ENCODE assay signal across 8 cellular contexts in genomic region chr19:49890349-49891311, GRCh38. TPM values are rescaled to one million over a fixed set of nuclear protein-coding genes. Genes with fewer than 3 reads are reported as not detected.
A peak's percentile ranks its signal among the peaks of the same experiment; 100 is the strongest.
DNase-seq lines count a peak whose midpoint lies in the region; ATAC-seq and TF ChIP-seq lines count a peak whose summit lies in the region.

No MANE protein-coding gene starts in this region.

- H3K4me1 Mint-ChIP-seq in WTC11: peaks cover 11% of the 10 kb centered on the region
- H3K4me1 Mint-ChIP-seq in chondrocyte (ENCODE audit: low read depth): peaks cover 2% of the 10 kb centered on the region
- peaks cover 0 to 19% (median 3%) of the 10 kb centered on the region in 7 donors for H3K4me1 Mint-ChIP-seq in naive thymus-derived CD4-positive, alpha-beta T cell
- H3K4me1 Mint-ChIP-seq in stimulated activated naive CD8-positive, alpha-beta T cell treated with anti-CD3 and anti-CD28 coated beads, Interleukin-15, amount 100 ng/mL, for 72 hours: peaks cover 60% of the 10 kb centered on the region

- H3K36me3 Mint-ChIP-seq in WTC11 (peaks cover 19% of the 10 kb centered on the region), chondrocyte (ENCODE audit: low read depth) (peaks cover 3% of the 10 kb centered on the region)
- H3K36me3 Mint-ChIP-seq in naive thymus-derived CD4-positive, alpha-beta T cell: peaks cover 0 to 6% (median 0%) of the 10 kb centered on the region in 5 donors

- CTCF ChIA-PET in WTC11 (lab: Charles Lee): interaction anchor here (0.8 to 2.5 kb wide), 25 partner anchors 9 to 173 kb away, joined by 3 to 18 read pairs (median 5); partner anchors contain the start of genes AKT1S1, ATF5, FUZ and NUP62
- CTCF ChIA-PET in naive thymus-derived CD4-positive, alpha-beta T cell (lab: Charles Lee): interaction anchor here (0.6 to 1.2 kb wide), 3 partner anchors 9 to 565 kb away, joined by 3 read pairs; no protein-coding TSS in a partner anchor

- H3K4me3 ChIP-seq in naive thymus-derived CD4-positive, alpha-beta T cell (ENCODE audit: low read length): peak overlapping the region; percentile 69

- ATAC-seq in WTC11: peak; percentile 75
- ATAC-seq in naive thymus-derived CD4-positive, alpha-beta T cell: peak; percentile 86
- ATAC-seq in stimulated activated naive CD8-positive, alpha-beta T cell treated with anti-CD3 and anti-CD28 coated beads, Interleukin-15, amount 100 ng/mL, for 72 hours: peak; percentile 68
- ATAC-seq in HG03039 (IDR thresholded peaks at IDR 0.05; ENCODE audit: unreplicated experiment): no peak

- POLR2A ChIA-PET in WTC11 (lab: Charles Lee): interaction anchor here (0.9 to 2.4 kb wide), 3 partner anchors 13 to 39 kb away, joined by 6 to 13 read pairs (median 11); partner anchors contain the start of genes AKT1S1, ATF5, NUP62 and TBC1D17
- POLR2A ChIA-PET in naive thymus-derived CD4-positive, alpha-beta T cell (lab: Charles Lee): interaction anchor here (1.0 to 1.5 kb wide), 2 partner anchors 14 to 38 kb away, joined by 6 read pairs; partner anchors contain the start of genes AKT1S1, ATF5, NUP62 and TBC1D17

- peaks cover 0 to 5% (median 0%) of the 10 kb centered on the region in 3 experiments for H3K36me3 ChIP-seq in naive thymus-derived CD4-positive, alpha-beta T cell (ENCODE audit: control insufficient read depth in 2 of 3, insufficient read depth in 3 of 3, low read length in 3 of 3)

- peak overlapping the region; percentile 95; the same call in 1 of the 2 replicates for H3K27ac Mint-ChIP-seq in WTC11
- H3K27ac Mint-ChIP-seq in chondrocyte (ENCODE audit: unreplicated experiment): no peak overlapping the region
- H3K27ac Mint-ChIP-seq in naive thymus-derived CD4-positive, alpha-beta T cell: peak overlapping the region in 5 of 9 donors; percentile 25 to 79 (median 51)
- no peak overlapping the region for H3K27ac Mint-ChIP-seq in stimulated activated naive CD8-positive, alpha-beta T cell treated with anti-CD3 and anti-CD28 coated beads, Interleukin-15, amount 100 ng/mL, for 72 hours

- no peaks in the 10 kb centered on the region for H3K9me3 ChIP-seq in naive thymus-derived CD4-positive, alpha-beta T cell (ENCODE audit: control insufficient read depth in 2 of 3, low read length in 3 of 3)

- TF ChIP-seq CTCF in WTC11 (IDR thresholded peaks at IDR 0.05) (peak; percentile 23; the same call in 1 of the 2 replicates), chondrocyte (IDR thresholded peaks at IDR 0.05) (peak; percentile 58)

- peak overlapping the region; percentile 73 for H3K4me3 Mint-ChIP-seq in WTC11
- H3K4me3 Mint-ChIP-seq in chondrocyte (ENCODE audit: unreplicated experiment): peak overlapping the region; percentile 59
- H3K4me3 Mint-ChIP-seq in naive thymus-derived CD4-positive, alpha-beta T cell: peak overlapping the region; percentile 70 to 84 (median 79)
- peak overlapping the region; percentile 75 to 84 for H3K4me3 Mint-ChIP-seq in stimulated activated naive CD8-positive, alpha-beta T cell treated with anti-CD3 and anti-CD28 coated beads, Interleukin-15, amount 100 ng/mL, for 72 hours

- intact Hi-C loops in naive thymus-derived CD4-positive, alpha-beta T cell (cut with micrococcal nuclease): loop anchor here (1.0 to 5.0 kb wide), 5 partner anchors 13 to 173 kb away; partner anchors contain the start of genes AKT1S1 (in 2 of the 2), TBC1D17 (in 2 of the 2), ATF5 (in 1 of the 2) and FUZ (in 1 of the 2)

- H3K27ac ChIP-seq in naive thymus-derived CD4-positive, alpha-beta T cell (ENCODE audit: low read depth, low read length): no peak overlapping the region

- peaks cover 47% of the 10 kb centered on the region for H3K27me3 Mint-ChIP-seq in WTC11 (ENCODE audit: low read depth)
- H3K27me3 Mint-ChIP-seq in chondrocyte (ENCODE audit: low read depth): peaks cover 10% of the 10 kb centered on the region
- no peaks in the 10 kb centered on the region for H3K27me3 Mint-ChIP-seq in naive thymus-derived CD4-positive, alpha-beta T cell
- H3K27me3 Mint-ChIP-seq in stimulated activated naive CD8-positive, alpha-beta T cell treated with anti-CD3 and anti-CD28 coated beads, Interleukin-15, amount 100 ng/mL, for 72 hours: no peaks in the 10 kb centered on the region

- peaks cover 0 to 5% of the 10 kb centered on the region in 2 donors for H3K4me1 ChIP-seq in naive thymus-derived CD4-positive, alpha-beta T cell (ENCODE audit: control insufficient read depth in 2 of 2, insufficient read depth in 2 of 2, low read length in 2 of 2)

- H3K9me3 Mint-ChIP-seq in WTC11 (no peaks in the 10 kb centered on the region), chondrocyte (ENCODE audit: low read depth) (no peaks in the 10 kb centered on the region)
- no peaks in the 10 kb centered on the region for H3K9me3 Mint-ChIP-seq in naive thymus-derived CD4-positive, alpha-beta T cell
- no peaks in the 10 kb centered on the region for H3K9me3 Mint-ChIP-seq in stimulated activated naive CD8-positive, alpha-beta T cell treated with anti-CD3 and anti-CD28 coated beads, Interleukin-15, amount 100 ng/mL, for 72 hours

- no peaks in the 10 kb centered on the region for H3K27me3 ChIP-seq in naive thymus-derived CD4-positive, alpha-beta T cell (ENCODE audit: control insufficient read depth in 2 of 2, insufficient read depth in 2 of 2, low read length in 2 of 2)

- peak; percentile 66 for DNase-seq in DMS 273 (lab: John Stamatoyannopoulos, UW; ENCODE audit: unreplicated experiment)
- no peak for DNase-seq in DMS 273 treated with DMSO at 0.1 percent for 48 hours (lab: John Stamatoyannopoulos, UW)
- DNase-seq in WTC11 (ENCODE audit: low spot score): peak; percentile 85
- no peak for DNase-seq in chondrocyte (ENCODE audit: low spot score)
- peak in 7 of 9 donors; percentile 38 to 64 (median 48) for DNase-seq in naive thymus-derived CD4-positive, alpha-beta T cell
- DNase-seq in stimulated activated naive CD8-positive, alpha-beta T cell treated with anti-CD3 and anti-CD28 coated beads, Interleukin-15, amount 100 ng/mL, for 72 hours: peak in 1 of 2 donors; percentile 55
- DNase-seq in UCSD-AML1 (lab: John Stamatoyannopoulos, UW; ENCODE audit: unreplicated experiment): no peak

TF ChIP-seq in WTC11, 78 proteins besides CTCF, POLR2A, EP300 and RAD21 (continues in another document):
- TF ChIP-seq, protein P1, sequence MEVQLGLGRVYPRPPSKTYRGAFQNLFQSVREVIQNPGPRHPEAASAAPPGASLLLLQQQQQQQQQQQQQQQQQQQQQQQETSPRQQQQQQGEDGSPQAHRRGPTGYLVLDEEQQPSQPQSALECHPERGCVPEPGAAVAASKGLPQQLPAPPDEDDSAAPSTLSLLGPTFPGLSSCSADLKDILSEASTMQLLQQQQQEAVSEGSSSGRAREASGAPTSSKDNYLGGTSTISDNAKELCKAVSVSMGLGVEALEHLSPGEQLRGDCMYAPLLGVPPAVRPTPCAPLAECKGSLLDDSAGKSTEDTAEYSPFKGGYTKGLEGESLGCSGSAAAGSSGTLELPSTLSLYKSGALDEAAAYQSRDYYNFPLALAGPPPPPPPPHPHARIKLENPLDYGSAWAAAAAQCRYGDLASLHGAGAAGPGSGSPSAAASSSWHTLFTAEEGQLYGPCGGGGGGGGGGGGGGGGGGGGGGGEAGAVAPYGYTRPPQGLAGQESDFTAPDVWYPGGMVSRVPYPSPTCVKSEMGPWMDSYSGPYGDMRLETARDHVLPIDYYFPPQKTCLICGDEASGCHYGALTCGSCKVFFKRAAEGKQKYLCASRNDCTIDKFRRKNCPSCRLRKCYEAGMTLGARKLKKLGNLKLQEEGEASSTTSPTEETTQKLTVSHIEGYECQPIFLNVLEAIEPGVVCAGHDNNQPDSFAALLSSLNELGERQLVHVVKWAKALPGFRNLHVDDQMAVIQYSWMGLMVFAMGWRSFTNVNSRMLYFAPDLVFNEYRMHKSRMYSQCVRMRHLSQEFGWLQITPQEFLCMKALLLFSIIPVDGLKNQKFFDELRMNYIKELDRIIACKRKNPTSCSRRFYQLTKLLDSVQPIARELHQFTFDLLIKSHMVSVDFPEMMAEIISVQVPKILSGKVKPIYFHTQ (CRISPR knock-in tag; IDR thresholded peaks at IDR 0.05): no peak
- TF ChIP-seq MXD4 (CRISPR knock-in tag; IDR thresholded peaks at IDR 0.05; ENCODE audit: borderline replicate concordance) (no peak), IRF2 (CRISPR knock-in tag; IDR thresholded peaks at IDR 0.05; ENCODE audit: borderline replicate concordance, low read depth) (no peak; the same call in none of the 2 replicates), FOXP1 (CRISPR knock-in tag; IDR thresholded peaks at IDR 0.05; ENCODE audit: borderline replicate concordance) (peak; percentile 90; the same call in 1 of the 2 replicates), JAZF1 (CRISPR knock-in tag; IDR thresholded peaks at IDR 0.05) (no peak), GTF2I (CRISPR knock-in tag; conservative IDR thresholded peaks at IDR 0.05) (no peak)
- TF ChIP-seq, protein P2, sequence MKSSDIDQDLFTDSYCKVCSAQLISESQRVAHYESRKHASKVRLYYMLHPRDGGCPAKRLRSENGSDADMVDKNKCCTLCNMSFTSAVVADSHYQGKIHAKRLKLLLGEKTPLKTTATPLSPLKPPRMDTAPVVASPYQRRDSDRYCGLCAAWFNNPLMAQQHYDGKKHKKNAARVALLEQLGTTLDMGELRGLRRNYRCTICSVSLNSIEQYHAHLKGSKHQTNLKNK (CRISPR knock-in tag; IDR thresholded peaks at IDR 0.05): no peak

RNA-seq across cellular contexts. Expression of gene IL4I1, which starts 6.1 kb away (rescaled TPM):
- 0.83 to 1.4 TPM (median 0.99 TPM) in 3 replicates for total RNA-seq in WTC11 (2021)
- total RNA-seq in chondrocyte: 0.17 TPM in 1 of 3 replicates, not detected in the others
- 1 to 10 TPM; 1.2 to 6.8 (median 1.9) TPM for total RNA-seq in naive thymus-derived CD4-positive, alpha-beta T cell
- not detected for polyA plus RNA-seq in naive thymus-derived CD4-positive, alpha-beta T cell

RNA-seq across cellular contexts. Expression of gene TBC1D17, which starts 13.1 kb away (rescaled TPM):
- total RNA-seq in WTC11 (2021): 44.4 to 52.8 TPM (median 46.7 TPM) in 3 replicates
- 36.3 to 45.3 TPM (median 44.8 TPM) in 3 replicates for total RNA-seq in chondrocyte
- total RNA-seq in naive thymus-derived CD4-positive, alpha-beta T cell: 100 to 1,000 TPM in 1 of 5 experiments, 10 to 100 TPM in 4; 42.9 to 106 (median 53.0) TPM
- 10 to 100 TPM; 11.6 to 22.2 TPM for polyA plus RNA-seq in naive thymus-derived CD4-positive, alpha-beta T cell

RNA-seq across cellular contexts. Expression of gene AKT1S1, which starts 13.5 kb away (rescaled TPM):
- total RNA-seq in WTC11 (2021): 41.9 to 47.8 TPM (median 46.5 TPM) in 3 replicates
- 52.0 to 70.5 TPM (median 55.8 TPM) in 3 replicates for total RNA-seq in chondrocyte
- 10 to 100 TPM; 15.9 to 25.7 (median 21.2) TPM for total RNA-seq in naive thymus-derived CD4-positive, alpha-beta T cell
- polyA plus RNA-seq in naive thymus-derived CD4-positive, alpha-beta T cell: 1 to 10 TPM; 4.7 to 5.8 TPM

RNA-seq across cellular contexts. Expression of gene PNKP, which starts 23.3 kb away (rescaled TPM):
- total RNA-seq in WTC11 (2021): 133 to 146 TPM (median 142 TPM) in 3 replicates
- 51.4 to 97.0 TPM (median 52.4 TPM) in 3 replicates for total RNA-seq in chondrocyte
- total RNA-seq in naive thymus-derived CD4-positive, alpha-beta T cell: 100 to 1,000 TPM; 141 to 174 (median 154) TPM
- 10 to 100 TPM; 19.4 to 24.8 TPM for polyA plus RNA-seq in naive thymus-derived CD4-positive, alpha-beta T cell

RNA-seq across cellular contexts. Expression of gene ATF5, which starts 38.4 kb away (rescaled TPM):
- total RNA-seq in WTC11 (2021): 9.0 to 10.8 TPM (median 10.8 TPM) in 3 replicates
- 16.7 to 53.4 TPM (median 53.3 TPM) in 3 replicates for total RNA-seq in chondrocyte
- 10 to 100 TPM in 3 of 5 experiments, 1 to 10 TPM in 2; 5.9 to 16.1 (median 14.9) TPM for total RNA-seq in naive thymus-derived CD4-positive, alpha-beta T cell
- polyA plus RNA-seq in naive thymus-derived CD4-positive, alpha-beta T cell: 1 to 10 TPM; 1.6 to 1.9 TPM

Comparison
In these comparisons a context has a peak if more than half of its experiments do, and no peak if none do; other contexts are left out.
1. DNase-seq: peak in DMS 273 (single experiment), WTC11 (single experiment) and naive thymus-derived CD4-positive, alpha-beta T cell (7 of 9); none in DMS 273 treated with DMSO at 0.1 percent for 48 hours (single experiment), chondrocyte (single experiment) and UCSD-AML1 (single experiment).
2. H3K27ac Mint-ChIP-seq: peak in WTC11 (single experiment) and naive thymus-derived CD4-positive, alpha-beta T cell (5 of 9); none in chondrocyte (single experiment) and stimulated activated naive CD8-positive, alpha-beta T cell treated with anti-CD3 and anti-CD28 coated beads, Interleukin-15, amount 100 ng/mL, for 72 hours (0 of 2).
3. Peak in every context shown above with its lines, with median percentiles within 50 percentile points of each other: H3K4me3 Mint-ChIP-seq.